Comparison of ENCODE assay signal across 27 cellular contexts in the genomic region with DNA sequence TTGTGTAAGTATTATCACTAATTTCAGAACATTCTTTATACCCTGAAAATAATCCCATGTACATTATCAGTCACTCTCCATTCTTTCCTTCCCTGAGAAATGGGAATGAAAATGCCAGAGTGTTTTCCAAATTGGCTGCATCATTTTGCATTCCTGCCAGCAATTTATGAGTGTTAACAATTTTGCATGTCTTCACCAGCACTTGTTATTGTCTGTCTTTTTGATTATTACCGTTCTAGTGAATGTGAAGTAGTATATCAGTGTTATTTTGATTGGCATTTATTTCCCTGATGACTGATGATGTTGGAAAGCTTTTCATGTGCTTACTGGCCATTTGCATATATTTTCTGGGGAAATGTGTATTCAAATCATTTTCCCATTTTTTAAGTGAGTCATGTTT.
"Had no signal": no experiment of that assay in that cellular context is flagged by ENCODE, and none has a peak within 500 bp of the region (broad histone marks: within the 10 kb centered on the region; RNA-seq: fewer than 3 reads in every experiment).

No MANE protein-coding gene starts in this region.

- ATAC-seq: stimulated activated effector memory CD8-positive, alpha-beta T cell treated with anti-CD3 and anti-CD28 coated beads, Interleukin-12 subunit alpha, Interleukin-12 subunit beta, amount 100 ng/mL, for 72 hours; stimulated activated memory B cell treated with anti-CD40 and anti-IgM and Interleukin-4, amounts not matched to agents 10 μg/mL and 1 μg/mL and 100 μg/mL, for 72 hours; stimulated activated naive B cell treated with anti-CD40 and anti-IgM and Interleukin-4, amounts not matched to agents 10 μg/mL and 1 μg/mL and 100 μg/mL, for 72 hours; stimulated activated naive CD8-positive, alpha-beta T cell treated with anti-CD3 and anti-CD28 coated beads, Interleukin-15, amount 100 ng/mL, for 72 hours; stimulated activated naive CD8-positive, alpha-beta T cell treated with anti-CD3 and anti-CD28 coated beads, Interleukin-15, Interleukin-2, amounts not matched to agents 100 U/mL and 50 U/mL, for 24 hours; upper lobe of right lung had no signal

- H3K4me1 ChIP-seq: stomach, suprapubic skin, testis, thyroid gland, tibial artery, tibial nerve, transverse colon, upper lobe of left lung, upper lobe of right lung, uterus, vagina had no signal

- FAIRE-seq: urothelium cell line had no signal

- H3K27ac ChIP-seq: stomach, suprapubic skin, testis, thoracic aorta, thyroid gland, tibial artery, tibial nerve, transverse colon, upper lobe of left lung, upper lobe of right lung, uterus, vagina had no signal

- H3K9me3 ChIP-seq: suprapubic skin, testis, thyroid gland, transverse colon, upper lobe of right lung, vagina had no signal

- H3K36me3 ChIP-seq: stomach, suprapubic skin, thoracic aorta, thyroid gland, tibial artery, transverse colon, upper lobe of left lung, upper lobe of right lung, uterus, vagina had no signal

- H3K27me3 ChIP-seq: testis, thyroid gland, tibial nerve, transverse colon, upper lobe of left lung, upper lobe of right lung, uterus, vagina had no signal

- DNase-seq: stimulated activated CD4-positive, alpha-beta T cell treated with anti-CD3 and anti-CD28 coated beads, Interleukin-2, amount 100 ng/mL, for 48 hours; stimulated activated CD4-positive, alpha-beta T cell treated with anti-CD3 and anti-CD28 coated beads, Interleukin-4, amount 100 ng/mL, for 1 hour; stimulated activated CD4-positive, alpha-beta T cell treated with anti-CD3 and anti-CD28 coated beads, Interleukin-4, amount 100 ng/mL, for 24 hours; stimulated activated CD4-positive, alpha-beta T cell treated with anti-CD3 and anti-CD28 coated beads, Interleukin-4, amount 100 ng/mL, for 4 hours; stimulated activated CD8-positive, alpha-beta memory T cell treated with anti-CD3 and anti-CD28 coated beads, Interleukin-4, amount 100 ng/mL, for 48 hours; stimulated activated naive B cell treated with anti-CD40 and anti-IgM and Interleukin-4, amounts not matched to agents 10 μg/mL and 1 μg/mL and 100 μg/mL, for 72 hours; stimulated activated naive CD4-positive, alpha-beta T cell; stimulated activated naive CD4-positive, alpha-beta T cell treated with Interleukin-2 at 50 U/mL for 16 hours; stimulated activated naive CD8-positive, alpha-beta T cell treated with anti-CD3 and anti-CD28 coated beads, Interleukin-15, amount 100 ng/mL, for 72 hours; stimulated activated naive CD8-positive, alpha-beta T cell treated with anti-CD3 and anti-CD28 coated beads, Interleukin-15, Interleukin-2, amounts not matched to agents 100 U/mL and 50 U/mL, for 24 hours; stomach; substantia nigra; testis; thyroid gland; tibial artery; transverse colon; trophoblast cell; upper lobe of left lung; upper lobe of right lung; uterus had no signal

- H3K4me3 ChIP-seq: stomach, suprapubic skin, testis, thoracic aorta, thyroid gland, tibial artery, tibial nerve, transverse colon, upper lobe of left lung, upper lobe of right lung, uterus, vagina had no signal
